Comparison of ENCODE assay signal across 15 cellular contexts in the genomic region with DNA sequence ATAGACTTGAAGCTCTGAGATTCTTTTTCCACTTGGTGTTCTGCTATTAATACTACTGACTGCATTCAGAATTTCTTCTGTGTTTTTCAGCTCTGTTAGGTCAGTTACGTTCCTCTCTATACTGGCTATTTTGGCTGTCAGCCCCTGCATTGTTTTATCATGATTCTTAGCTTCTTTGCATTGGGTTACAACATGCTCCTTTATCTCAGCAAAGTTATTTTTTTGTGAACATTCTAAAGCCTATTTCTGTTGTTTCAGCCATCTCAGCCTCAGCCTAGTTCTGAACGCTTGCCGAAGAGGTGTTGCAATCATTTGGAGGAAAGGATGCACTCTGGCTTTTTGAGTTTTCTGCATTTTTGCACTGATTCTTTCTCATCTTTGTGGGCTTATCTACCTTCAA.
"Had no signal": no experiment of that assay in that cellular context is flagged by ENCODE, and none has a peak within 500 bp of the region (broad histone marks: within the 10 kb centered on the region; RNA-seq: fewer than 3 reads in every experiment).

No MANE protein-coding gene starts in this region.

- H3K4me1 ChIP-seq: ascending aorta, gastrocnemius medialis, upper lobe of right lung had no signal

- DNase-seq: activated CD4-positive, alpha-beta T cell treated with anti-CD3 and anti-CD28 coated beads, Interleukin-2, amount 50 U/mL, for 1 hour; activated CD4-positive, CD25-positive, alpha-beta regulatory T cell; activated gamma-delta T cell; activated naive CD8-positive, alpha-beta T cell treated with anti-CD3 and anti-CD28 coated beads for 36 hours; central memory CD4-positive, alpha-beta T cell; effector memory CD8-positive, alpha-beta T cell; gastrocnemius medialis; kidney glomerular epithelial cell; nephron progenitor cell; ovary; stimulated activated CD4-positive, alpha-beta T cell treated with anti-CD3 and anti-CD28 coated beads, Interleukin-4, amount 100 ng/mL, for 1 hour; stimulated activated CD8-positive, alpha-beta memory T cell treated with anti-CD3 and anti-CD28 coated beads, Interleukin-4, amount 100 ng/mL, for 48 hours; T-helper 2 cell; upper lobe of right lung had no signal

- H3K4me3 ChIP-seq: ascending aorta, gastrocnemius medialis, ovary, upper lobe of right lung had no signal

- H3K36me3 ChIP-seq: ascending aorta, gastrocnemius medialis, ovary, upper lobe of right lung had no signal

- H3K9me3 ChIP-seq: ascending aorta, gastrocnemius medialis, ovary, upper lobe of right lung had no signal

- H3K27ac ChIP-seq: ascending aorta, gastrocnemius medialis, ovary, upper lobe of right lung had no signal

- ATAC-seq: effector memory CD8-positive, alpha-beta T cell; gastrocnemius medialis; upper lobe of right lung had no signal

- H3K27me3 ChIP-seq: ascending aorta, gastrocnemius medialis, ovary, upper lobe of right lung had no signal
